ENCODE assay signal across 14 cellular contexts in genomic region chr4:26839534-26839951, GRCh38. TPM values are rescaled to one million over a fixed set of nuclear protein-coding genes. Genes with fewer than 3 reads are reported as not detected.
DNase-seq lines count a peak whose midpoint lies in the region; ATAC-seq and TF ChIP-seq lines count a peak whose summit lies in the region.
"Had no signal": no experiment of that assay in that cellular context is flagged by ENCODE, and none has a peak within 500 bp of the region (broad histone marks: within the 10 kb centered on the region; RNA-seq: fewer than 3 reads in every experiment).

No MANE protein-coding gene starts in this region.

- H3F3A ChIP-seq in GM23338 (replicated peaks; ENCODE audit: low read depth), result no peaks in the 10 kb centered on the region
- no peaks in the 10 kb centered on the region for H3F3A ChIP-seq in PC-3 (ENCODE audit: low read length, unreplicated experiment)

- CTCF ChIA-PET in PC-3 (lab: Charles Lee), result no interaction called here

- H3K36me3 ChIP-seq in GM23338 (ENCODE audit: insufficient read depth) (no peaks in the 10 kb centered on the region), PC-3 (ENCODE audit: low read depth, low read length) (no peaks in the 10 kb centered on the region)
- H3K36me3 ChIP-seq: BLaER1 had no signal

- DNase-seq in AG08396 (ENCODE audit: low spot score) (peak; percentile 28), GM23338 (ENCODE audit: low spot score) (no peak), PC-3 (peak; percentile 34), fibroblast of peridontal ligament (ENCODE audit: extremely low read depth) (peak; percentile 87), ureter (ENCODE audit: low spot score) (no peak)
- no peak for DNase-seq in activated CD4-positive, alpha-beta T cell treated with anti-CD3 and anti-CD28 coated beads for 48 hours
- DNase-seq: activated CD8-positive, alpha-beta memory T cell treated with anti-CD3 and anti-CD28 coated beads, Interleukin-2, amount 50 U/mL, for 48 hours; NCI-H2107; posterior cingulate gyrus; stimulated activated naive B cell treated with anti-CD40 and anti-IgM and Interleukin-4, amounts not matched to agents 10 μg/mL and 1 μg/mL and 100 μg/mL, for 72 hours had no signal

- no peaks in the 10 kb centered on the region for H3K9me3 ChIP-seq in PC-3 (ENCODE audit: low read length)

- intact Hi-C loops in PC-3 (cut with micrococcal nuclease), result no loop called here

- peaks cover 3% of the 10 kb centered on the region for H3K27me3 Mint-ChIP-seq in GM23338 (ENCODE audit: insufficient read depth, low read depth, poor library complexity)

- no peaks in the 10 kb centered on the region for H3K36me3 Mint-ChIP-seq in GM23338 (ENCODE audit: low read depth)
- H3K36me3 Mint-ChIP-seq: stimulated activated naive B cell treated with anti-CD40 and anti-IgM and Interleukin-4, amounts not matched to agents 10 μg/mL and 1 μg/mL and 100 μg/mL, for 72 hours had no signal

- TF ChIP-seq CTCF in GM23338 (conservative IDR thresholded peaks at IDR 0.05; ENCODE audit: low read depth in 2 of 2) (no peak), PC-3 (conservative IDR thresholded peaks at IDR 0.05; ENCODE audit: low read depth, low read length) (no peak)

- H3K4me3 ChIP-seq in GM23338 (no peak overlapping the region), PC-3 (ENCODE audit: low read length) (no peak overlapping the region)
- H3K4me3 ChIP-seq: BLaER1 had no signal

- H3K9me2 ChIP-seq in GM23338 (ENCODE audit: insufficient read depth) (0 out of 2 replicates have a peak, but pooled peaks cover 9% of the 10 kb centered on the region), PC-3 (replicated peaks; ENCODE audit: low read length) (no peaks in the 10 kb centered on the region)

- ATAC-seq in GM23338 (no peak), PC-3 (no peak), HG02759 (IDR thresholded peaks at IDR 0.05; ENCODE audit: unreplicated experiment) (no peak), GM21515 (IDR thresholded peaks at IDR 0.05; ENCODE audit: unreplicated experiment) (no peak)
- ATAC-seq: stimulated activated naive B cell treated with anti-CD40 and anti-IgM and Interleukin-4, amounts not matched to agents 10 μg/mL and 1 μg/mL and 100 μg/mL, for 72 hours had no signal

- no peak overlapping the region for H3K9ac ChIP-seq in PC-3 (ENCODE audit: low read length)
- H3K9ac ChIP-seq: BLaER1 had no signal

- no peaks in the 10 kb centered on the region for H3K27me3 ChIP-seq in GM23338 (ENCODE audit: insufficient read depth)
- H3K27me3 ChIP-seq in PC-3 (ENCODE audit: low read length), result no peaks in the 10 kb centered on the region
- H3K27me3 ChIP-seq: BLaER1 had no signal

- H2AFZ ChIP-seq in GM23338 (peak overlapping the region; percentile 38; the same call in 1 of the 2 replicates), PC-3 (ENCODE audit: low read length) (no peak overlapping the region)

- H3K4me3 Mint-ChIP-seq in GM23338, result no peak overlapping the region
- H3K4me3 Mint-ChIP-seq: stimulated activated naive B cell treated with anti-CD40 and anti-IgM and Interleukin-4, amounts not matched to agents 10 μg/mL and 1 μg/mL and 100 μg/mL, for 72 hours had no signal

- H4K20me1 ChIP-seq in GM23338 (replicated peaks; ENCODE audit: insufficient read depth), result no peaks in the 10 kb centered on the region
- H4K20me1 ChIP-seq in PC-3 (ENCODE audit: low read length), result no peaks in the 10 kb centered on the region
- H4K20me1 ChIP-seq: BLaER1 had no signal

- H3K4me1 ChIP-seq in GM23338 (ENCODE audit: insufficient read depth) (no peaks in the 10 kb centered on the region; the same call in 1 of the 2 replicates), PC-3 (ENCODE audit: insufficient read depth, low read length) (no peaks in the 10 kb centered on the region)

- peaks cover 10% of the 10 kb centered on the region for H3K4me1 Mint-ChIP-seq in GM23338

- H3K27ac ChIP-seq in GM23338 (ENCODE audit: low read depth) (no peak overlapping the region), PC-3 (ENCODE audit: low read length) (no peak overlapping the region)
- H3K27ac ChIP-seq: VCaP had no signal

- H3K27ac Mint-ChIP-seq in GM23338, result no peak overlapping the region
- H3K27ac Mint-ChIP-seq: stimulated activated naive B cell treated with anti-CD40 and anti-IgM and Interleukin-4, amounts not matched to agents 10 μg/mL and 1 μg/mL and 100 μg/mL, for 72 hours had no signal

- POLR2A ChIA-PET in PC-3 (lab: Charles Lee; ENCODE audit: unreplicated experiment), result no interaction called here

- no TSS peak for BruUV-seq in PC-3 (replicated peaks; lab: Mats Ljungman, UMichigan)

- H3K79me2 ChIP-seq in GM23338 (replicated peaks; ENCODE audit: insufficient read depth) (no peaks in the 10 kb centered on the region), PC-3 (ENCODE audit: low read length) (no peaks in the 10 kb centered on the region)

- H3K4me2 ChIP-seq in GM23338, result no peak overlapping the region
- H3K4me2 ChIP-seq in PC-3 (ENCODE audit: low read length), result no peak overlapping the region

- H3K9me3 Mint-ChIP-seq in GM23338, result no peaks in the 10 kb centered on the region

TF ChIP-seq in GM23338, 12 proteins besides CTCF, POLR2A, EP300 and RAD21 (continues in another document):
- TF ChIP-seq POLR2AphosphoS5 (IDR thresholded peaks at IDR 0.05; ENCODE audit: low read depth), result no peak
- no peak for TF ChIP-seq CREB1 (CRISPR knock-in tag; IDR thresholded peaks at IDR 0.05; ENCODE audit: low read depth)
- no peak for TF ChIP-seq EZH2 (IDR thresholded peaks at IDR 0.05; ENCODE audit: low read depth, unreplicated experiment)
- TF ChIP-seq ZNF331 (CRISPR knock-in tag; IDR thresholded peaks at IDR 0.05; ENCODE audit: low read depth), result no peak
- TF ChIP-seq, protein P1, sequence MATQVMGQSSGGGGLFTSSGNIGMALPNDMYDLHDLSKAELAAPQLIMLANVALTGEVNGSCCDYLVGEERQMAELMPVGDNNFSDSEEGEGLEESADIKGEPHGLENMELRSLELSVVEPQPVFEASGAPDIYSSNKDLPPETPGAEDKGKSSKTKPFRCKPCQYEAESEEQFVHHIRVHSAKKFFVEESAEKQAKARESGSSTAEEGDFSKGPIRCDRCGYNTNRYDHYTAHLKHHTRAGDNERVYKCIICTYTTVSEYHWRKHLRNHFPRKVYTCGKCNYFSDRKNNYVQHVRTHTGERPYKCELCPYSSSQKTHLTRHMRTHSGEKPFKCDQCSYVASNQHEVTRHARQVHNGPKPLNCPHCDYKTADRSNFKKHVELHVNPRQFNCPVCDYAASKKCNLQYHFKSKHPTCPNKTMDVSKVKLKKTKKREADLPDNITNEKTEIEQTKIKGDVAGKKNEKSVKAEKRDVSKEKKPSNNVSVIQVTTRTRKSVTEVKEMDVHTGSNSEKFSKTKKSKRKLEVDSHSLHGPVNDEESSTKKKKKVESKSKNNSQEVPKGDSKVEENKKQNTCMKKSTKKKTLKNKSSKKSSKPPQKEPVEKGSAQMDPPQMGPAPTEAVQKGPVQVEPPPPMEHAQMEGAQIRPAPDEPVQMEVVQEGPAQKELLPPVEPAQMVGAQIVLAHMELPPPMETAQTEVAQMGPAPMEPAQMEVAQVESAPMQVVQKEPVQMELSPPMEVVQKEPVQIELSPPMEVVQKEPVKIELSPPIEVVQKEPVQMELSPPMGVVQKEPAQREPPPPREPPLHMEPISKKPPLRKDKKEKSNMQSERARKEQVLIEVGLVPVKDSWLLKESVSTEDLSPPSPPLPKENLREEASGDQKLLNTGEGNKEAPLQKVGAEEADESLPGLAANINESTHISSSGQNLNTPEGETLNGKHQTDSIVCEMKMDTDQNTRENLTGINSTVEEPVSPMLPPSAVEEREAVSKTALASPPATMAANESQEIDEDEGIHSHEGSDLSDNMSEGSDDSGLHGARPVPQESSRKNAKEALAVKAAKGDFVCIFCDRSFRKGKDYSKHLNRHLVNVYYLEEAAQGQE (IDR thresholded peaks at IDR 0.05; ENCODE audit: unreplicated experiment), result no peak
- TF ChIP-seq ZNF114 (CRISPR knock-in tag; IDR thresholded peaks at IDR 0.05), result no peak
- no peak for TF ChIP-seq NANOG (IDR thresholded peaks at IDR 0.05; ENCODE audit: borderline replicate concordance)
- TF ChIP-seq EZH2phosphoT487 (IDR thresholded peaks at IDR 0.05; ENCODE audit: unreplicated experiment), result no peak
- no peak for TF ChIP-seq JUNB (IDR thresholded peaks at IDR 0.05; ENCODE audit: unreplicated experiment)
- TF ChIP-seq STAT1 (IDR thresholded peaks at IDR 0.05; ENCODE audit: unreplicated experiment), result no peak
- TF ChIP-seq, protein P2, sequence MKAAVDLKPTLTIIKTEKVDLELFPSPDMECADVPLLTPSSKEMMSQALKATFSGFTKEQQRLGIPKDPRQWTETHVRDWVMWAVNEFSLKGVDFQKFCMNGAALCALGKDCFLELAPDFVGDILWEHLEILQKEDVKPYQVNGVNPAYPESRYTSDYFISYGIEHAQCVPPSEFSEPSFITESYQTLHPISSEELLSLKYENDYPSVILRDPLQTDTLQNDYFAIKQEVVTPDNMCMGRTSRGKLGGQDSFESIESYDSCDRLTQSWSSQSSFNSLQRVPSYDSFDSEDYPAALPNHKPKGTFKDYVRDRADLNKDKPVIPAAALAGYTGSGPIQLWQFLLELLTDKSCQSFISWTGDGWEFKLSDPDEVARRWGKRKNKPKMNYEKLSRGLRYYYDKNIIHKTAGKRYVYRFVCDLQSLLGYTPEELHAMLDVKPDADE (IDR thresholded peaks at IDR 0.05), result no peak

RNA-seq across cellular contexts. Expression of gene STIM2, which starts 21.1 kb away (rescaled TPM):
- 13.1 and 15.1 TPM in 2 replicates for total RNA-seq in GM23338 (2014; rRNA removed; shearing (Covaris generic))
- polyA plus RNA-seq in GM23338 (2016; fragmentation: Nextera tagmentation; extraction: Ambion mirVana), result 17.4 and 17.8 TPM in 2 replicates
- total RNA-seq in PC-3 (2014; rRNA removed) (15.5 and 16.9 TPM in 2 replicates), ureter (31.2 TPM)

Comparison
In these comparisons a context has a peak if more than half of its experiments do, and no peak if none do; other contexts are left out.
1. DNase-seq: peak in AG08396 (single experiment), PC-3 (single experiment) and fibroblast of peridontal ligament (single experiment); none in GM23338 (single experiment), ureter (single experiment) and activated CD4-positive, alpha-beta T cell treated with anti-CD3 and anti-CD28 coated beads for 48 hours (single experiment).